In genomic region chr6:157151989-157152388, GRCh38 we compare ENCODE assay signal across 14 cellular contexts.
DNase-seq lines count a peak whose midpoint lies in the region; ATAC-seq, FAIRE-seq and TF ChIP-seq lines count a peak whose summit lies in the region.
"Had no signal": no experiment of that assay in that cellular context is flagged by ENCODE, and none has a peak within 500 bp of the region (broad histone marks: within the 10 kb centered on the region; RNA-seq: fewer than 3 reads in every experiment).

No MANE protein-coding gene starts in this region.

- peaks cover 43% of the 10 kb centered on the region for H3K36me3 Mint-ChIP-seq in CD4-positive, CD25-positive, alpha-beta regulatory T cell

- H2BK120ac ChIP-seq in mesenchymal stem cell (ENCODE audit: low read depth, low read length) = no peak overlapping the region

- H4K20me1 ChIP-seq in K562 (replicated peaks; ENCODE audit: control insufficient read depth, insufficient read depth, low read length) = no peaks in the 10 kb centered on the region
- no peaks in the 10 kb centered on the region for H4K20me1 ChIP-seq in MM.1S (ENCODE audit: insufficient read depth, low read length)

- FAIRE-seq in K562 (lab: Jason Lieb, UNC) = no peak
- FAIRE-seq: bronchial epithelial cell, GM18507 had no signal

- H3K79me1 ChIP-seq in mesenchymal stem cell (replicated peaks; ENCODE audit: low read length, poor library complexity, severe bottlenecking) = peaks cover 20% of the 10 kb centered on the region

- H3K9me1 ChIP-seq in K562 (ENCODE audit: control insufficient read depth, insufficient read depth, low read length) = no peaks in the 10 kb centered on the region

- H3K18ac ChIP-seq in mesenchymal stem cell (ENCODE audit: low read depth in 1 of 2, low read length in 2 of 2) = no peak overlapping the region

- no peaks in the 10 kb centered on the region for H3K79me2 ChIP-seq in K562 (ENCODE audit: control insufficient read depth, insufficient read depth, low read length)
- no peaks in the 10 kb centered on the region for H3K79me2 ChIP-seq in MM.1S (ENCODE audit: low read length)

- POLR2A ChIA-PET in K562 (lab: Yijun Ruan, JAX) = no interaction called here

- intact Hi-C loops in K562 (cut with micrococcal nuclease) = loop anchor here (10.0 kb wide), 1 partner anchor 117 kb away; no protein-coding TSS in a partner anchor
- intact Hi-C loops in gastrocnemius medialis (cut with DNase I; ENCODE audit: low total_unique reads) = no loop called here

- no peaks in the 10 kb centered on the region for H3K9me3 ChIP-seq in CD4-positive, CD25-positive, alpha-beta regulatory T cell (ENCODE audit: control insufficient read depth in 2 of 2, low read length in 2 of 2)
- H3K9me3 ChIP-seq in K562 (replicated peaks; ENCODE audit: control insufficient read depth, insufficient read depth, low read depth, low read length) (no peaks in the 10 kb centered on the region), mesenchymal stem cell (ENCODE audit: control insufficient read depth, low read length) (no peaks in the 10 kb centered on the region), gastrocnemius medialis (no peaks in the 10 kb centered on the region), MM.1S (replicated peaks; ENCODE audit: insufficient read depth, low read length) (no peaks in the 10 kb centered on the region)
- H3K9me3 ChIP-seq: BLaER1 had no signal

- no peak overlapping the region for H3K4ac ChIP-seq in mesenchymal stem cell (ENCODE audit: low read depth in 1 of 2, low read length in 2 of 2)

- H3K9me2 ChIP-seq in MM.1S (replicated peaks; ENCODE audit: insufficient read depth, low read length) = no peaks in the 10 kb centered on the region

- no TSS peak for BruUV-seq in K562 (replicated peaks; lab: Mats Ljungman, UMichigan)

- H3K4me2 ChIP-seq in K562 (ENCODE audit: insufficient read depth, low read length) (no peak overlapping the region), mesenchymal stem cell (ENCODE audit: low read length, poor library complexity, severe bottlenecking) (no peak overlapping the region), MM.1S (ENCODE audit: low read depth, low read length) (no peak overlapping the region)
- H3K4me2 ChIP-seq: BLaER1 had no signal

- TF ChIP-seq RAD21 in K562 (CRISPR knock-in tag; conservative IDR thresholded peaks at IDR 0.05 in 1 of 2, IDR thresholded peaks at IDR 0.05 in 1 of 2) = no peak

- H3K23ac ChIP-seq in mesenchymal stem cell (ENCODE audit: low read length in 2 of 2) = no peak overlapping the region

- TF ChIP-seq POLR2A in K562 (conservative IDR thresholded peaks at IDR 0.05) (no peak), gastrocnemius medialis (IDR thresholded peaks at IDR 0.05) (no peak)

- no peak overlapping the region for H2BK5ac ChIP-seq in mesenchymal stem cell (ENCODE audit: low read depth, low read length, poor library complexity, severe bottlenecking)

- in situ Hi-C loops in K562 (cut with MboI) (no loop called here), gastrocnemius medialis (cut with MboI; ENCODE audit: low sequenced_read_pairs in 4 of 4) (no loop called here)

- no peaks in the 10 kb centered on the region for H3K27me3 ChIP-seq in CD4-positive, CD25-positive, alpha-beta regulatory T cell (ENCODE audit: control insufficient read depth, insufficient read depth, low read length)
- H3K27me3 ChIP-seq in K562 (ENCODE audit: control insufficient read depth in 2 of 2, insufficient read depth in 2 of 2, low read length in 2 of 2) (no peaks in the 10 kb centered on the region), mesenchymal stem cell (ENCODE audit: control insufficient read depth in 1 of 2, insufficient read depth in 1 of 2, low read length in 2 of 2) (no peaks in the 10 kb centered on the region), gastrocnemius medialis (no peaks in the 10 kb centered on the region), MM.1S (replicated peaks; ENCODE audit: insufficient read depth, low read length) (no peaks in the 10 kb centered on the region)
- H3K27me3 ChIP-seq: BLaER1 had no signal

- no peak overlapping the region for H2AK5ac ChIP-seq in mesenchymal stem cell (ENCODE audit: low read length, severe bottlenecking)

- no peak for ATAC-seq in CD4-positive, CD25-positive, alpha-beta regulatory T cell (ENCODE audit: low read depth in 2 of 2)
- no peak for ATAC-seq in K562
- no peak for ATAC-seq in gastrocnemius medialis

- H3F3A ChIP-seq in MM.1S (ENCODE audit: insufficient read depth, low read length) = no peaks in the 10 kb centered on the region

- no peaks in the 10 kb centered on the region for H3K9me3 Mint-ChIP-seq in CD4-positive, CD25-positive, alpha-beta regulatory T cell

- no peak overlapping the region for H3K14ac ChIP-seq in mesenchymal stem cell (ENCODE audit: low read length in 2 of 2)

- TF ChIP-seq CTCF in K562 (IDR thresholded peaks at IDR 0.05 in 2 of 3, conservative IDR thresholded peaks at IDR 0.05 in 1 of 3; ENCODE audit: insufficient read depth in 2 of 3, low read depth in 1 of 3, low read length in 3 of 3) (no peak), gastrocnemius medialis (IDR thresholded peaks at IDR 0.05 in 4 of 5, conservative IDR thresholded peaks at IDR 0.05 in 1 of 5) (no peak), MM.1S (IDR thresholded peaks at IDR 0.05; ENCODE audit: low read length) (no peak)

- no peak overlapping the region for H3K9ac ChIP-seq in K562 (ENCODE audit: insufficient read depth in 1 of 2, low read depth in 2 of 2, low read length in 2 of 2)
- H3K9ac ChIP-seq in mesenchymal stem cell (ENCODE audit: low read length) = peak overlapping the region; percentile 36
- no peak overlapping the region for H3K9ac ChIP-seq in MM.1S (ENCODE audit: low read length)
- H3K9ac ChIP-seq: BLaER1 had no signal

- no peak overlapping the region for H3K4me3 ChIP-seq in CD4-positive, CD25-positive, alpha-beta regulatory T cell (ENCODE audit: low read depth, low read length)
- H3K4me3 ChIP-seq in K562 (no peak overlapping the region), mesenchymal stem cell (ENCODE audit: insufficient read depth in 1 of 2, low read depth in 1 of 2, low read length in 2 of 2) (no peak overlapping the region), gastrocnemius medialis (no peak overlapping the region), MM.1S (ENCODE audit: low read length) (no peak overlapping the region)
- H3K4me3 ChIP-seq: BLaER1 had no signal

- H3K27ac Mint-ChIP-seq in CD4-positive, CD25-positive, alpha-beta regulatory T cell = peak overlapping the region in 2 of 3 donors; percentile 12 to 56
- H3K27ac Mint-ChIP-seq: progenitor cell of endocrine pancreas had no signal

- no peak overlapping the region for H3K27ac ChIP-seq in CD4-positive, CD25-positive, alpha-beta regulatory T cell (ENCODE audit: insufficient read depth, low read length, poor library complexity, severe bottlenecking)
- no peak overlapping the region for H3K27ac ChIP-seq in K562 (ENCODE audit: extremely low read depth, low read depth, low read length)
- H3K27ac ChIP-seq in mesenchymal stem cell (ENCODE audit: low read length, poor library complexity, severe bottlenecking) = no peak overlapping the region
- no peak overlapping the region for H3K27ac ChIP-seq in gastrocnemius medialis
- no peak overlapping the region for H3K27ac ChIP-seq in MM.1S (ENCODE audit: low read length)
- H3K27ac ChIP-seq: BLaER1 had no signal

- no peak for DNase-seq in CD4-positive, CD25-positive, alpha-beta regulatory T cell
- peak; percentile 52 for DNase-seq in NCI-H226
- no peak for DNase-seq in K562 (ENCODE audit: extremely low read depth in 1 of 4, low spot score in 3 of 4)
- DNase-seq in mesenchymal stem cell = peak; percentile 84
- DNase-seq in kidney tubule cell (ENCODE audit: low spot score) = no peak
- DNase-seq in gastrocnemius medialis = no peak
- no peak for DNase-seq in NCI-H1105 treated with DMSO at 0.1 percent for 48 hours (lab: John Stamatoyannopoulos, UW)
- DNase-seq in MM.1S = no peak
- DNase-seq: activated CD4-positive, alpha-beta T cell treated with anti-CD3 and anti-CD28 coated beads for 1 hour; NCI-H1930 had no signal

- H2BK12ac ChIP-seq in mesenchymal stem cell (ENCODE audit: low read length in 2 of 2) = no peak overlapping the region

- H3K36me3 ChIP-seq in CD4-positive, CD25-positive, alpha-beta regulatory T cell (ENCODE audit: control insufficient read depth, insufficient read depth, low read length) = peaks cover 49% of the 10 kb centered on the region
- H3K36me3 ChIP-seq in K562 (ENCODE audit: control insufficient read depth, insufficient read depth, low read length) = peaks cover 30% of the 10 kb centered on the region; the same call in 2 of the 3 replicates
- peaks cover 18 to 42% of the 10 kb centered on the region in 2 experiments for H3K36me3 ChIP-seq in mesenchymal stem cell (ENCODE audit: control insufficient read depth in 1 of 2, insufficient read depth in 2 of 2, low read depth in 1 of 2, low read length in 2 of 2)
- H3K36me3 ChIP-seq in gastrocnemius medialis = peaks cover 0 to 5% of the 10 kb centered on the region in 2 donors
- H3K36me3 ChIP-seq in MM.1S (replicated peaks; ENCODE audit: insufficient read depth, low read length) = no peaks in the 10 kb centered on the region; the same call in 1 of the 2 replicates

- H2AFZ ChIP-seq in K562 (ENCODE audit: low read depth, low read length) = no peak overlapping the region
- H2AFZ ChIP-seq in mesenchymal stem cell (ENCODE audit: low read depth, low read length) = no peak overlapping the region
- H2AFZ ChIP-seq in MM.1S (ENCODE audit: low read length) = no peak overlapping the region

- no peak overlapping the region for H4K91ac ChIP-seq in mesenchymal stem cell (ENCODE audit: low read length)

- no peak overlapping the region for H3K4me3 Mint-ChIP-seq in CD4-positive, CD25-positive, alpha-beta regulatory T cell

- peaks cover 12 to 21% (median 15%) of the 10 kb centered on the region in 4 donors for H3K4me1 Mint-ChIP-seq in CD4-positive, CD25-positive, alpha-beta regulatory T cell

- H4K8ac ChIP-seq in mesenchymal stem cell (ENCODE audit: low read length) = no peak overlapping the region

- no peak overlapping the region for H2BK15ac ChIP-seq in mesenchymal stem cell (ENCODE audit: low read depth, poor library complexity, severe bottlenecking)

- no peaks in the 10 kb centered on the region for H3K27me3 Mint-ChIP-seq in CD4-positive, CD25-positive, alpha-beta regulatory T cell
- H3K27me3 Mint-ChIP-seq: progenitor cell of endocrine pancreas had no signal

- WGBS in K562 (ENCODE audit: insufficient coverage, low coverage, missing lambda C conversion rate) = 52% methylated on average over 3 of the region's 3 CpGs
- WGBS in mesenchymal stem cell = 40% methylated on average over 3 of the region's 3 CpGs

- H3K4me1 ChIP-seq in CD4-positive, CD25-positive, alpha-beta regulatory T cell (ENCODE audit: control insufficient read depth, insufficient read depth, low read length, poor library complexity, severe bottlenecking) = no peaks in the 10 kb centered on the region
- H3K4me1 ChIP-seq in K562 (replicated peaks in 1 of 2; ENCODE audit: control insufficient read depth in 2 of 2, insufficient read depth in 2 of 2, low read length in 2 of 2) = peaks cover 0 to 6% of the 10 kb centered on the region in 2 experiments; a peak in 1 of 5 replicates
- H3K4me1 ChIP-seq in mesenchymal stem cell (ENCODE audit: control insufficient read depth, insufficient read depth, low read depth, low read length) = peaks cover 18% of the 10 kb centered on the region
- H3K4me1 ChIP-seq in gastrocnemius medialis = peaks cover 15 to 16% of the 10 kb centered on the region in 2 donors
- H3K4me1 ChIP-seq in MM.1S (ENCODE audit: low read length) = no peaks in the 10 kb centered on the region
- H3K4me1 ChIP-seq: BLaER1 had no signal

- CTCF ChIA-PET in K562 (lab: Yijun Ruan, JAX; ENCODE audit: low intra/inter-chr PET ratio) = no interaction called here

- TF ChIP-seq EP300 in K562 (IDR thresholded peaks at IDR 0.05; ENCODE audit: low read length) = no peak

Comparison
In these comparisons a context has a peak if more than half of its experiments do, and no peak if none do; other contexts are left out.
1. DNase-seq: peak in NCI-H226 (single experiment) and mesenchymal stem cell (single experiment); none in CD4-positive, CD25-positive, alpha-beta regulatory T cell (0 of 3), K562 (0 of 4), kidney tubule cell (single experiment), gastrocnemius medialis (0 of 2), NCI-H1105 treated with DMSO at 0.1 percent for 48 hours (single experiment) and MM.1S (single experiment).